In genomic region chr12:101557092-101557491, GRCh38 we compare ENCODE assay signal across 32 cellular contexts. TPM values are rescaled to one million over a fixed set of nuclear protein-coding genes. Genes with fewer than 3 reads are reported as not detected.
"Had no signal": no experiment of that assay in that cellular context is flagged by ENCODE, and none has a peak within 500 bp of the region (broad histone marks: within the 10 kb centered on the region; RNA-seq: fewer than 3 reads in every experiment).

No MANE protein-coding gene starts in this region.

- H3K9me3 ChIP-seq: colonic mucosa, esophagus squamous epithelium, gastrocnemius medialis, lower lobe of right lung, mucosa of descending colon had no signal

- H3K27ac ChIP-seq: colonic mucosa, epithelial cell of prostate, esophagus squamous epithelium, gastrocnemius medialis, heart right ventricle, left lung, lower lobe of right lung had no signal

- H3K36me3 ChIP-seq: colonic mucosa, esophagus squamous epithelium, gastrocnemius medialis, heart right ventricle, left lung, lower lobe of right lung had no signal

- DNase-seq: colonic mucosa; cortex of kidney; effector CD8-positive, alpha-beta T cell; effector memory CD8-positive, alpha-beta T cell; erythroblast; esophagus squamous epithelium; foreskin fibroblast; foreskin melanocyte; gastrocnemius medialis; glutamatergic neuron; head of caudate nucleus; heart right ventricle; hippocampal formation; left cardiac atrium; left lung; left ventricle myocardium superior; lower lobe of right lung; mesenchymal stem cell; mucosa of descending colon; naive B cell had no signal

- H3K4me3 ChIP-seq: colonic mucosa, esophagus squamous epithelium, gastrocnemius medialis, heart right ventricle, left lung, lower lobe of right lung, mucosa of descending colon had no signal

- H3K27me3 ChIP-seq: colonic mucosa, esophagus squamous epithelium, gastrocnemius medialis, heart right ventricle, left lung had no signal

- ATAC-seq: effector memory CD8-positive, alpha-beta T cell; esophagus mucosa; gastrocnemius medialis; heart right ventricle; left cardiac atrium; left lung; left ventricle myocardium superior; lower lobe of right lung; mucosa of descending colon had no signal

- H3K4me1 ChIP-seq: colonic mucosa, heart right ventricle, left lung, lower lobe of right lung had no signal

- FAIRE-seq: endometrium, islet of Langerhans, keratinocyte had no signal

RNA-seq across cellular contexts. Expression of gene MYBPC1, which starts 37.7 kb away (rescaled TPM):
- total RNA-seq: dermis microvascular lymphatic vessel endothelial cell, endodermal cell, esophagus squamous epithelium, glomerular endothelial cell, kidney epithelial cell, lower lobe of right lung, lung microvascular endothelial cell, mesenteric fat pad, mesothelial cell of epicardium had no signal
- polyA plus RNA-seq: keratinocyte had no signal
